ENCODE assay signal across 9 cellular contexts in genomic region chr2:109171444-109172334, GRCh38. TPM values are rescaled to one million over a fixed set of nuclear protein-coding genes. Genes with fewer than 3 reads are reported as not detected.
A peak's percentile ranks its signal among the peaks of the same experiment; 100 is the strongest.
DNase-seq lines count a peak whose midpoint lies in the region; ATAC-seq and TF ChIP-seq lines count a peak whose summit lies in the region.
"Had no signal": no experiment of that assay in that cellular context is flagged by ENCODE, and none has a peak within 500 bp of the region (broad histone marks: within the 10 kb centered on the region; RNA-seq: fewer than 3 reads in every experiment).

No MANE protein-coding gene starts in this region.

- in situ Hi-C loops in GM13976 (cut with MboI; ENCODE audit: low sequenced_read_pairs, unreplicated experiment) = no loop called here

- peaks cover 0 to 6% (median 0%) of the 10 kb centered on the region in 11 donors for H3K9me3 Mint-ChIP-seq in naive thymus-derived CD4-positive, alpha-beta T cell

- H3K36me3 ChIP-seq in naive thymus-derived CD4-positive, alpha-beta T cell (ENCODE audit: control insufficient read depth in 2 of 3, insufficient read depth in 3 of 3, low read length in 3 of 3) = no peaks in the 10 kb centered on the region

- POLR2A ChIA-PET in naive thymus-derived CD4-positive, alpha-beta T cell (lab: Charles Lee) = interaction anchor here (0.6 kb wide), 1 partner anchor 156 kb away, joined by 3 read pairs; no protein-coding TSS in a partner anchor

- H3K4me1 ChIP-seq in naive thymus-derived CD4-positive, alpha-beta T cell (ENCODE audit: control insufficient read depth in 2 of 2, insufficient read depth in 2 of 2, low read length in 2 of 2) = peaks cover 0 to 14% of the 10 kb centered on the region in 2 donors

- H3K4me1 Mint-ChIP-seq in naive thymus-derived CD4-positive, alpha-beta T cell = peaks cover 5 to 68% (median 36%) of the 10 kb centered on the region in 7 donors

- peaks cover 0 to 25% (median 0%) of the 10 kb centered on the region in 5 donors for H3K27me3 Mint-ChIP-seq in naive thymus-derived CD4-positive, alpha-beta T cell

- no peak for TF ChIP-seq CTCF in GM13976 (IDR thresholded peaks at IDR 0.05; ENCODE audit: borderline replicate concordance, control extremely low read depth, extremely low read depth, insufficient read depth, missing control alignments)

- H3K9me3 ChIP-seq in naive thymus-derived CD4-positive, alpha-beta T cell (ENCODE audit: control insufficient read depth in 2 of 3, low read length in 3 of 3) = peaks cover 0 to 5% (median 0%) of the 10 kb centered on the region in 3 experiments

- intact Hi-C loops in posterior vena cava (cut with DNase I) = no loop called here
- intact Hi-C loops in naive thymus-derived CD4-positive, alpha-beta T cell (cut with micrococcal nuclease) = no loop called here

- no peak overlapping the region for H3K27ac ChIP-seq in naive thymus-derived CD4-positive, alpha-beta T cell (ENCODE audit: low read depth, low read length)

- no peak overlapping the region for H3K4me3 Mint-ChIP-seq in naive thymus-derived CD4-positive, alpha-beta T cell

- H3K27me3 ChIP-seq in naive thymus-derived CD4-positive, alpha-beta T cell (ENCODE audit: control insufficient read depth in 2 of 2, insufficient read depth in 2 of 2, low read length in 2 of 2) = no peaks in the 10 kb centered on the region

- CTCF ChIA-PET in naive thymus-derived CD4-positive, alpha-beta T cell (lab: Charles Lee) = interaction anchor here (1.1 kb wide), 1 partner anchor 103 kb away, joined by 4 read pairs; no protein-coding TSS in a partner anchor

- peak overlapping the region in 1 of 9 donors; percentile 25 for H3K27ac Mint-ChIP-seq in naive thymus-derived CD4-positive, alpha-beta T cell

- H3K36me3 Mint-ChIP-seq in naive thymus-derived CD4-positive, alpha-beta T cell = peaks cover 0 to 8% (median 4%) of the 10 kb centered on the region in 5 donors

- ATAC-seq in naive thymus-derived CD4-positive, alpha-beta T cell = no peak
- no peak for ATAC-seq in HG03196 (IDR thresholded peaks at IDR 0.05; ENCODE audit: unreplicated experiment)

- DNase-seq in COLO668 (lab: John Stamatoyannopoulos, UW; ENCODE audit: unreplicated experiment) = peak; percentile 63
- peak; percentile 85 for DNase-seq in T1000 (lab: John Stamatoyannopoulos, UW)
- DNase-seq in fibroblast of the conjunctiva (ENCODE audit: low read depth) = peak; percentile 81
- DNase-seq in posterior vena cava (ENCODE audit: low spot score) = peak; percentile 88
- DNase-seq in GM13976 (ENCODE audit: low spot score) = no peak
- DNase-seq in naive thymus-derived CD4-positive, alpha-beta T cell = no peak
- no peak for DNase-seq in SIG-M5 (lab: John Stamatoyannopoulos, UW)
- DNase-seq: NCI-H187 treated with DMSO at 0.1 percent for 48 hours had no signal

- no peak overlapping the region for H3K4me3 ChIP-seq in naive thymus-derived CD4-positive, alpha-beta T cell (ENCODE audit: low read length)

RNA-seq across cellular contexts. Expression of gene SH3RF3, which starts 42.7 kb away (rescaled TPM):
- 10 to 100 TPM; 10.1 to 14.1 TPM for total RNA-seq in posterior vena cava
- total RNA-seq in naive thymus-derived CD4-positive, alpha-beta T cell = 10 to 100 TPM in 2 of 5 experiments, 1 to 10 TPM in 2, under 1 TPM in 1; 0.19 to 11.5 (median 6.1) TPM
- 1 to 10 TPM; 1.3 to 3.5 TPM for polyA plus RNA-seq in naive thymus-derived CD4-positive, alpha-beta T cell

Comparison
In these comparisons a context has a peak if more than half of its experiments do, and no peak if none do; other contexts are left out.
1. DNase-seq: peak in COLO668 (single experiment), T1000 (single experiment), fibroblast of the conjunctiva (single experiment) and posterior vena cava (single experiment); none in GM13976 (single experiment), naive thymus-derived CD4-positive, alpha-beta T cell (0 of 9) and SIG-M5 (single experiment).